Comparison of ENCODE assay signal across 8 cellular contexts in the genomic region with DNA sequence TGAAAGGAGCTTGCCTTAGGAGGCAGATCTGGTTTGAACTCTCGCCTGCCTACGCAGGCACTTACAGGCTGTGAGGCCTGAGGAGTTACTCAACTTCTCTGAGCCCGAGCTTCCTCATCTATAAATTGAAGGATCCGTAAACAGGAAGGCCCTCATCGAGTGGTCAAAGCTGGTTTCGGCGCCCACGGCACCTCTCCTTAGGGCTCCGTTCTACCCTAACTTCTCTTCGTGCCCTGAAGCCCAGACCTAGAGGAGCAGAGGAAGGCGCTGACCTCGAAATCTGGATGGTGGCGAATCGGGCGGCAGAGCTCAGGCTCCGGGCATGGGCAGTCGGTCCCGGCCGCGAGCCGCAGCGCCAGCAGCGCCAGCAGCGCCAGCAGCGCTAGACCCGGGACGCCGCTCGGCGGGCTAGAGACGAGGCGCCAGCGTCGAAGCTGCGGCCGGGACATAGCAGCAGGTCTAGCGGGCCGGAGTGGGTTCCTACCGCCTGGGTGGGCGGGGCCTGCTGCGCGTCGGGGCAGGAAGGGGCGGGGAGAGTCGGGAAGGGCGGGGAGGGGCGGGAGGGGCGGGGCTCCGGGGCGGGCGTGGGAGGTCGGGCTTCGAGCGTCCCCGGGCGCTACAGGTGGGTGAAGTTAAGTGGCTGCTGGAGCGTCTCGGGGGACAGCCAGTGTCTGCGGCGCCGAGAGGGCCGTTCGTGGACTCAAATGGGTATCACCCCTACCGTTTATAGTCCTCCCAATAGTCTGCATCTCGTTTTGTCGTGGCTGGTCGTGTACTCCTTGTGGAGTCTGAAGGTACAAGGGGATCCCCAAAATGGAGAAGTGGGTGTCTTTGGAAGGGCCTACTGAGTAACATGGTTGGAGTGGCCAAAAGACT. TPM values are rescaled to one million over a fixed set of nuclear protein-coding genes. Genes with fewer than 3 reads are reported as not detected.
DNase-seq lines count a peak whose midpoint lies in the region; ATAC-seq and TF ChIP-seq lines count a peak whose summit lies in the region.

A gene with protein sequence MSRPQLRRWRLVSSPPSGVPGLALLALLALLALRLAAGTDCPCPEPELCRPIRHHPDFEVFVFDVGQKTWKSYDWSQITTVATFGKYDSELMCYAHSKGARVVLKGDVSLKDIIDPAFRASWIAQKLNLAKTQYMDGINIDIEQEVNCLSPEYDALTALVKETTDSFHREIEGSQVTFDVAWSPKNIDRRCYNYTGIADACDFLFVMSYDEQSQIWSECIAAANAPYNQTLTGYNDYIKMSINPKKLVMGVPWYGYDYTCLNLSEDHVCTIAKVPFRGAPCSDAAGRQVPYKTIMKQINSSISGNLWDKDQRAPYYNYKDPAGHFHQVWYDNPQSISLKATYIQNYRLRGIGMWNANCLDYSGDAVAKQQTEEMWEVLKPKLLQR (minus strand): TSS at position 474 of the 876 bp plus-strand sequence. CDS start 25 bp downstream, at position 449.

- peak within 1 kb of the TSS; percentile 98 for H3K4me3 Mint-ChIP-seq in CD14-positive monocyte
- peak within 1 kb of the TSS; percentile 98 for H3K4me3 Mint-ChIP-seq in activated CD4-positive, alpha-beta memory T cell treated with anti-CD3 and anti-CD28 coated beads for 36 hours

- H3K27ac Mint-ChIP-seq in CD14-positive monocyte, result peak within 1 kb of the TSS; percentile 99 to 100 (median 100)
- H3K27ac Mint-ChIP-seq in activated CD4-positive, alpha-beta memory T cell treated with anti-CD3 and anti-CD28 coated beads for 36 hours, result peak within 1 kb of the TSS; percentile 100

- ATAC-seq in GM19372 (IDR thresholded peaks at IDR 0.05; ENCODE audit: low read depth, unreplicated experiment) (peak; percentile 75), HG03521 (IDR thresholded peaks at IDR 0.05; ENCODE audit: unreplicated experiment) (peak; percentile 89), right lobe of liver (peak; percentile 91 to 98 (median 94))

- peaks cover 0 to 5% (median 0%) of the 10 kb centered on the region in 7 donors for H3K9me3 Mint-ChIP-seq in CD14-positive monocyte
- H3K9me3 Mint-ChIP-seq in activated CD4-positive, alpha-beta memory T cell treated with anti-CD3 and anti-CD28 coated beads for 36 hours, result no peaks in the 10 kb centered on the region

- whole genome bisulfite sequencing in right lobe of liver (ENCODE audit: insufficient coverage, low coverage, low lambda C conversion rate, missing lambda C conversion rate), result 1% methylated on average over 12 of the region's 67 CpGs

- DNase-seq in CD14-positive monocyte (ENCODE audit: low spot score), result peak; percentile 91
- DNase-seq in NCI-H82 (lab: John Stamatoyannopoulos, UW), result peak; percentile 94
- peak; percentile 90 for DNase-seq in activated CD4-positive, alpha-beta memory T cell treated with anti-CD3 and anti-CD28 coated beads for 36 hours
- DNase-seq in dorsolateral prefrontal cortex, result peak; percentile 64 to 85 (median 78)
- peak; percentile 93 to 95 (median 94) for DNase-seq in right lobe of liver
- peak; percentile 80 to 86 for DNase-seq in stimulated activated CD4-positive, alpha-beta T cell treated with anti-CD3 and anti-CD28 coated beads, Interleukin-4, amount 100 ng/mL, for 4 hours

- CTCF ChIA-PET in activated CD4-positive, alpha-beta memory T cell treated with anti-CD3 and anti-CD28 coated beads for 36 hours (lab: Charles Lee), result interaction anchor here (0.8 to 3.3 kb wide), 10 partner anchors 15 to 429 kb away, joined by 3 to 38 read pairs (median 6); a partner anchor contains a TSS

- peaks cover 0 to 2% (median 0%) of the 10 kb centered on the region in 3 donors for H3K27me3 Mint-ChIP-seq in CD14-positive monocyte (ENCODE audit: low read depth in 3 of 3)
- peaks cover 1% of the 10 kb centered on the region for H3K27me3 Mint-ChIP-seq in activated CD4-positive, alpha-beta memory T cell treated with anti-CD3 and anti-CD28 coated beads for 36 hours

- peaks cover 0 to under 1% (median 0%) of the 10 kb centered on the region in 4 donors for H3K36me3 ChIP-seq in right lobe of liver

- H3K4me1 Mint-ChIP-seq in CD14-positive monocyte, result peaks cover 41% of the 10 kb centered on the region
- H3K4me1 Mint-ChIP-seq in activated CD4-positive, alpha-beta memory T cell treated with anti-CD3 and anti-CD28 coated beads for 36 hours (ENCODE audit: low read depth), result peaks cover 35% of the 10 kb centered on the region

- peak; percentile 93 for TF ChIP-seq POLR2A in right lobe of liver (IDR thresholded peaks at IDR 0.05)

- peak within 1 kb of the TSS; percentile 54 to 98 (median 93) for H3K27ac ChIP-seq in dorsolateral prefrontal cortex
- peak within 1 kb of the TSS; percentile 98 to 100 (median 99) for H3K27ac ChIP-seq in right lobe of liver

- TF ChIP-seq CTCF in CD14-positive monocyte (IDR thresholded peaks at IDR 0.05) (no peak), dorsolateral prefrontal cortex (IDR thresholded peaks at IDR 0.05 in 54 of 56, conservative IDR thresholded peaks at IDR 0.05 in 2 of 56; ENCODE audit: low read depth in 1 of 56, partially characterized antibody in 56 of 56) (peak in 7 of 56 donors; percentile 3 to 47 (median 5)), right lobe of liver (IDR thresholded peaks at IDR 0.05) (no peak)

- H3K4me1 ChIP-seq in right lobe of liver, result peaks cover 0 to 11% (median 0%) of the 10 kb centered on the region in 4 donors

- peaks cover 32 to 46% of the 10 kb centered on the region in 2 donors for H3K36me3 Mint-ChIP-seq in CD14-positive monocyte
- H3K36me3 Mint-ChIP-seq in activated CD4-positive, alpha-beta memory T cell treated with anti-CD3 and anti-CD28 coated beads for 36 hours, result peaks cover 35% of the 10 kb centered on the region

- peak within 1 kb of the TSS; percentile 50 to 95 (median 78) for H3K4me3 ChIP-seq in dorsolateral prefrontal cortex
- peak within 1 kb of the TSS; percentile 68 to 75 (median 73) for H3K4me3 ChIP-seq in right lobe of liver

- intact Hi-C loops in CD14-positive monocyte (cut with micrococcal nuclease) (loop anchor here (2.0 to 10.0 kb wide), 7 partner anchors 47 to 701 kb away; a partner anchor contains a TSS), dorsolateral prefrontal cortex (cut with DNase I) (loop anchor here (2.0 kb wide), 2 partner anchors 47 to 67 kb away; a partner anchor contains a TSS), right lobe of liver (cut with DNase I) (loop anchor here in 1 of 2 donors (10.0 kb wide), 1 partner anchor 69 kb away; a partner anchor contains a TSS)
- intact Hi-C loops in activated CD4-positive, alpha-beta memory T cell treated with anti-CD3 and anti-CD28 coated beads for 36 hours (cut with micrococcal nuclease), result loop anchor here (1.0 to 5.0 kb wide), 10 partner anchors 25 to 703 kb away; a partner anchor contains a TSS

- H3K27me3 ChIP-seq in dorsolateral prefrontal cortex, result no peaks in the 10 kb centered on the region
- H3K27me3 ChIP-seq in right lobe of liver, result no peaks in the 10 kb centered on the region

- H3K9me3 ChIP-seq in right lobe of liver, result no peaks in the 10 kb centered on the region

- POLR2A ChIA-PET in activated CD4-positive, alpha-beta memory T cell treated with anti-CD3 and anti-CD28 coated beads for 36 hours (lab: Charles Lee), result interaction anchor here (0.6 to 3.2 kb wide), 16 partner anchors 9 to 1072 kb away, joined by 3 to 83 read pairs (median 4); a partner anchor contains a TSS

RNA-seq across cellular contexts. Expression of the gene that starts here (rescaled TPM):
- 10 to 100 TPM; 44.8 to 62.2 TPM for polyA plus RNA-seq in CD14-positive monocyte
- total RNA-seq in activated CD4-positive, alpha-beta memory T cell treated with anti-CD3 and anti-CD28 coated beads for 36 hours, result 10 to 100 TPM; 22.9 to 24.2 TPM
- total RNA-seq in dorsolateral prefrontal cortex (10 to 100 TPM in 36 of 120 experiments, 1 to 10 TPM in 84; 4.5 to 15.6 (median 8.4) TPM), right lobe of liver (10 to 100 TPM; 18.9 to 29.5 (median 24.4) TPM)

Comparison
In these comparisons a context has a peak if more than half of its experiments do, and no peak if none do; other contexts are left out.
1. Peak in every context shown above with its lines: DNase-seq, ATAC-seq, H3K4me3 ChIP-seq and H3K27ac ChIP-seq.